ENCODE assay signal across 9 cellular contexts in the genomic region with DNA sequence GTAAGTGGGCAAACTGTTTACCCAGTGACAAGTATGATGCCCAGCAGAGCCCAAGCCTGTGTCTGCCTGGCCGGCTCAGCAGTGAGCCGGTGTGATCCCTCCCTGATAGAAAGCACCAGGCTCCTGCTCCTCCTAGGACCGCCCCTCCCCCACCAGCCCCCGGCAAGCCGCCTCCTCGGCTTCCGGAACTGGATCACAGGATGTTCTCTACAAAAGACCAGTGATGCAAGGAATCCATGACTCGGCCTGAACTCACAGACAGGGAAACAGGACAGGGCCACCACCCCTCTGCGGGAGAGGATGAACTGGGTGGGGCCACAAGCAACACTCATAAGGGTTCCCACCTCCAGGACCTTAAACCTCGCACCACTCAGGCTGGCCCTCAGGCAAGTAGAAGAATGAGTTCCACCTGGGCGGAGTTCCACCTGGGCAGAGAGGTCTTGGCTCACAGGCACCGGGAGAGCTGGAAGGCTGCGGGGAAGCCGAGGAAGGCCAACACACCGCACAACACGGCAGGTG. TPM values are rescaled to one million over a fixed set of nuclear protein-coding genes. Genes with fewer than 3 reads are reported as not detected.
A peak's percentile ranks its signal among the peaks of the same experiment; 100 is the strongest.
DNase-seq lines count a peak whose midpoint lies in the region; ATAC-seq and TF ChIP-seq lines count a peak whose summit lies in the region.
"Had no signal": no experiment of that assay in that cellular context is flagged by ENCODE, and none has a peak within 500 bp of the region (broad histone marks: within the 10 kb centered on the region; RNA-seq: fewer than 3 reads in every experiment).

No MANE protein-coding gene starts in this region.

- H3K36me3 Mint-ChIP-seq in HFFc6 (ENCODE audit: low read depth) (peaks cover 5% of the 10 kb centered on the region; the same call in 1 of the 2 replicates), WTC11 (peaks cover 13% of the 10 kb centered on the region)
- no peaks in the 10 kb centered on the region for H3K36me3 Mint-ChIP-seq in CD8-positive, alpha-beta T cell

- DNase-seq in HFFc6 = no peak
- DNase-seq in WTC11 (ENCODE audit: low spot score) = peak; percentile 90
- no peak for DNase-seq in left ventricle myocardium superior
- DNase-seq in NK-92 treated with Interleukin-12 subunit alpha and Interleukin-12 subunit beta, amount 100 ng/mL, for 24 hours (lab: John Stamatoyannopoulos, UW) = no peak
- DNase-seq in KG1 (lab: John Stamatoyannopoulos, UW) = no peak
- DNase-seq in CD8-positive, alpha-beta T cell = no peak
- DNase-seq in activated CD8-positive, alpha-beta memory T cell treated with anti-CD3 and anti-CD28 coated beads for 24 hours = no peak

- peaks cover 20% of the 10 kb centered on the region for H3K4me1 ChIP-seq in skeletal muscle satellite cell (ENCODE audit: control insufficient read depth, insufficient read depth, low read length)
- no peaks in the 10 kb centered on the region for H3K4me1 ChIP-seq in CD8-positive, alpha-beta T cell (ENCODE audit: insufficient read depth, low read length)

- H3K4me2 ChIP-seq in skeletal muscle satellite cell (ENCODE audit: low read length) = peak overlapping the region; percentile 91

- intact Hi-C loops in left ventricle myocardium superior (cut with micrococcal nuclease) = no loop called here
- intact Hi-C loops in CD8-positive, alpha-beta T cell (cut with DNase I, micrococcal nuclease) = no loop called here

- peak; percentile 88 for ATAC-seq in WTC11
- peak; percentile 52 for ATAC-seq in left ventricle myocardium superior
- no peak for ATAC-seq in CD8-positive, alpha-beta T cell

- TF ChIP-seq CTCF in HFFc6 (IDR thresholded peaks at IDR 0.05) (no peak), WTC11 (IDR thresholded peaks at IDR 0.05) (no peak)
- no peak for TF ChIP-seq CTCF in CD8-positive, alpha-beta T cell (IDR thresholded peaks at IDR 0.05)

- H3K27me3 Mint-ChIP-seq in HFFc6 (ENCODE audit: insufficient read depth) (no peaks in the 10 kb centered on the region), WTC11 (ENCODE audit: low read depth) (no peaks in the 10 kb centered on the region; the same call in 1 of the 2 replicates)
- H3K27me3 Mint-ChIP-seq in CD8-positive, alpha-beta T cell (ENCODE audit: low read depth) = no peaks in the 10 kb centered on the region

- no peaks in the 10 kb centered on the region for H3K36me3 ChIP-seq in skeletal muscle satellite cell (ENCODE audit: insufficient read depth, low read length)
- H3K36me3 ChIP-seq in CD8-positive, alpha-beta T cell (ENCODE audit: insufficient read depth, low read length) = no peaks in the 10 kb centered on the region

- CTCF ChIA-PET in WTC11 (lab: Charles Lee) = interaction anchor here (0.9 to 2.7 kb wide), 16 partner anchors 13 to 181 kb away, joined by 3 to 14 read pairs (median 4); partner anchors contain the start of gene RNF207
- CTCF ChIA-PET in CD8-positive, alpha-beta T cell (lab: Charles Lee) = interaction anchor here (1.1 to 2.4 kb wide), 2 partner anchors 14 to 23 kb away, joined by 3 to 6 read pairs; no protein-coding TSS in a partner anchor

- peak overlapping the region; percentile 43; the same call in 1 of the 2 replicates for H3K4me3 Mint-ChIP-seq in HFFc6
- peak overlapping the region; percentile 57 for H3K4me3 Mint-ChIP-seq in WTC11
- H3K4me3 Mint-ChIP-seq in CD8-positive, alpha-beta T cell = no peak overlapping the region

- H3K27ac Mint-ChIP-seq in HFFc6 (peak overlapping the region; percentile 74), WTC11 (peak overlapping the region; percentile 99)
- H3K27ac Mint-ChIP-seq in CD8-positive, alpha-beta T cell = no peak overlapping the region

- no peak overlapping the region for H3K27ac ChIP-seq in CD8-positive, alpha-beta T cell (ENCODE audit: low read depth, low read length)
- H3K27ac ChIP-seq: HL-60 had no signal

- H3K27me3 ChIP-seq in skeletal muscle satellite cell (ENCODE audit: control insufficient read depth, insufficient read depth, low read length) = no peaks in the 10 kb centered on the region
- no peaks in the 10 kb centered on the region for H3K27me3 ChIP-seq in CD8-positive, alpha-beta T cell (ENCODE audit: insufficient read depth, low read length)

- H3K4me1 Mint-ChIP-seq in HFFc6 (ENCODE audit: low read depth) (peaks cover 21% of the 10 kb centered on the region), WTC11 (peaks cover 33% of the 10 kb centered on the region)
- H3K4me1 Mint-ChIP-seq in CD8-positive, alpha-beta T cell (ENCODE audit: low read depth) = no peaks in the 10 kb centered on the region

- no peaks in the 10 kb centered on the region for H3K9me3 ChIP-seq in skeletal muscle satellite cell (replicated peaks; ENCODE audit: low read length)
- no peaks in the 10 kb centered on the region for H3K9me3 ChIP-seq in CD8-positive, alpha-beta T cell (ENCODE audit: low read length)

- H3K9me3 Mint-ChIP-seq in HFFc6 (peaks cover 8% of the 10 kb centered on the region; the same call in 1 of the 2 replicates), WTC11 (peaks cover 9% of the 10 kb centered on the region)
- H3K9me3 Mint-ChIP-seq in CD8-positive, alpha-beta T cell = no peaks in the 10 kb centered on the region

- POLR2A ChIA-PET in WTC11 (lab: Charles Lee) = interaction anchor here (0.6 to 1.0 kb wide), 2 partner anchors 24 to 34 kb away, joined by 3 to 8 read pairs; partner anchors contain the start of gene HES2
- POLR2A ChIA-PET in CD8-positive, alpha-beta T cell (lab: Charles Lee) = interaction anchor here (2.2 kb wide), 1 partner anchor 8 kb away, joined by 6 read pairs; no protein-coding TSS in a partner anchor

- peak overlapping the region; percentile 72 for H3K4me3 ChIP-seq in skeletal muscle satellite cell (ENCODE audit: low read length)
- H3K4me3 ChIP-seq in CD8-positive, alpha-beta T cell (ENCODE audit: low read depth, low read length) = no peak overlapping the region

- H3K9ac ChIP-seq in skeletal muscle satellite cell (ENCODE audit: low read depth, low read length) = peak overlapping the region; percentile 84

TF ChIP-seq in WTC11, 78 proteins besides CTCF, POLR2A, EP300 and RAD21 (continues in another document):
- peak; percentile 46; the same call in 1 of the 2 replicates for TF ChIP-seq TEAD1 (CRISPR knock-in tag; IDR thresholded peaks at IDR 0.05)
- TF ChIP-seq, protein P1, sequence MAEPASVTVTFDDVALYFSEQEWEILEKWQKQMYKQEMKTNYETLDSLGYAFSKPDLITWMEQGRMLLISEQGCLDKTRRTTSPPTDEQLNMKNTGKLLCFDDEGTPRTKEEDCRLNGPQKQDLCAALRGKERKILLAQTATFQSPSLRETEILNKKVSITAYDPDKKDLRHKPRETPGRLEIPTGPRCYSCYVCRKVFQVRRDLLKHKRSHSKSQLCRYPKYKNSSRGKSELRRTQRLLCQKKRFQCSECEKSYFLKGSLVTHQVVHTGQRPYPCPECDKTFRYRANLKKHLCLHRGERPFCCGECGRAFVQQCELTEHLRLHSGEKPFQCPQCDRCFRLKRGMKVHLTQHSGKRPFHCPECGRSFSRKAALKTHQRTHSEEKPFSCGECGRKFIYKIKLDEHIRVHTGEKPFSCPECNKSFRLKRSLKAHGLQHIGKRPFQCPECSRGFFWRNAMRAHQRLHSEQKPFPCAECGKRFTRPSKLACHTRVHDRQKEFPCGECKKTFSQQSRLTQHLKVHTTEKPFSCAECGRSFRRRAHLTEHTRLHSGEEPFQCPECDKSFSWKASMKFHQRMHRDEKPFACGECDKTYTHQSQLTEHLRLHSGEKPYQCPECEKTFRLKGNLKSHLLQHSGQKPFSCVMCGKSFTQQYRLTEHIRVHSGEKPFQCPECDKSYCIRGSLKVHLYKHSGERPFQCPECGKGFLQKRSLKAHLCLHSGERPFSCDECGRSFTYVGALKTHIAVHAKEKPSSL (CRISPR knock-in tag; conservative IDR thresholded peaks at IDR 0.05) = no peak
- TF ChIP-seq FOXP1 (CRISPR knock-in tag; IDR thresholded peaks at IDR 0.05; ENCODE audit: borderline replicate concordance) = no peak; the same call in 1 of the 2 replicates
- TF ChIP-seq IRF2 (CRISPR knock-in tag; IDR thresholded peaks at IDR 0.05; ENCODE audit: borderline replicate concordance, low read depth) = no peak
- no peak for TF ChIP-seq SOX15 (CRISPR knock-in tag; IDR thresholded peaks at IDR 0.05)
- TF ChIP-seq SMAD3 (CRISPR knock-in tag; IDR thresholded peaks at IDR 0.05; ENCODE audit: borderline replicate concordance) = no peak
- TF ChIP-seq FOXP4 (CRISPR knock-in tag; IDR thresholded peaks at IDR 0.05) = 0 out of 2 replicates have a peak, but pooled peaks have one; percentile 38
- peak; percentile 54; the same call in 1 of the 2 replicates for TF ChIP-seq SP1 (CRISPR knock-in tag; conservative IDR thresholded peaks at IDR 0.05)
- TF ChIP-seq ZBTB21 (CRISPR knock-in tag; IDR thresholded peaks at IDR 0.05; ENCODE audit: borderline replicate concordance) = peak; percentile 98

RNA-seq across cellular contexts. Expression of gene ACOT7, which starts 7.8 kb away (rescaled TPM):
- 100 to 1,000 TPM; 103 to 125 (median 111) TPM for total RNA-seq in HFFc6 (2021; fragmentation: NEBNext Ultra II Directional; extraction: Animal tissue kit (Norgen Biotek cat#: 25700))
- total RNA-seq in WTC11 (2021) (133 to 151 TPM (median 137 TPM) in 3 replicates), left ventricle myocardium superior (7.8 TPM)
- total RNA-seq in skeletal muscle satellite cell (2012; rRNA removed) = 37.1 and 45.9 TPM in 2 replicates
- 1 to 10 TPM; 2.8 to 3.1 TPM for total RNA-seq in CD8-positive, alpha-beta T cell

RNA-seq across cellular contexts. Expression of gene HES2, which starts 34.0 kb away (rescaled TPM):
- under 1 TPM in 4 of 6 experiments, not detected in 2; 0.14 to 0.35 (median 0.30) TPM for total RNA-seq in HFFc6 (2021; fragmentation: NEBNext Ultra II Directional; extraction: Animal tissue kit (Norgen Biotek cat#: 25700))
- 1.9 to 2.7 TPM (median 1.9 TPM) in 3 replicates for total RNA-seq in WTC11 (2021)
- total RNA-seq in left ventricle myocardium superior = not detected
- under 0.01 TPM in 1 of 2 replicates, not detected in the other for total RNA-seq in skeletal muscle satellite cell (2012; rRNA removed)
- not detected for total RNA-seq in CD8-positive, alpha-beta T cell

RNA-seq across cellular contexts. Expression of gene ESPN, which starts 38.8 kb away (rescaled TPM):
- total RNA-seq in HFFc6 (2021; fragmentation: NEBNext Ultra II Directional; extraction: Animal tissue kit (Norgen Biotek cat#: 25700)) = not detected
- 46.1 to 70.3 TPM (median 68.1 TPM) in 3 replicates for total RNA-seq in WTC11 (2021)
- total RNA-seq in left ventricle myocardium superior = 0.77 TPM
- under 0.01 TPM in 1 of 2 replicates, not detected in the other for total RNA-seq in skeletal muscle satellite cell (2012; rRNA removed)
- 1 to 10 TPM; 2.7 to 5.5 TPM for total RNA-seq in CD8-positive, alpha-beta T cell

Comparison
In these comparisons a context has a peak if more than half of its experiments do, and no peak if none do; other contexts are left out.
1. RNA of gene ACOT7, which starts 7.8 kb away (total RNA-seq): 133 to 151 TPM in WTC11 and 103 to 125 TPM in HFFc6; 7.8 TPM in left ventricle myocardium superior (single experiment) and 2.8 to 3.1 TPM in CD8-positive, alpha-beta T cell; every median in the first group is over 10 times any median in the second.